ENCODE assay signal across 1 cellular context in genomic region chr10:32629910-32630309, GRCh38.
TF ChIP-seq lines count a peak whose summit lies in the region.

No MANE protein-coding gene starts in this region.

TF ChIP-seq in H1, 55 proteins besides CTCF, POLR2A, EP300 and RAD21 (continued from another document):
- TF ChIP-seq CHD7 (IDR thresholded peaks at IDR 0.05; ENCODE audit: insufficient replicate concordance, low read length) (no peak), BCL11A (IDR thresholded peaks at IDR 0.05; ENCODE audit: low read depth in 2 of 2, low read length in 2 of 2) (no peak), NANOG (IDR thresholded peaks at IDR 0.05; ENCODE audit: insufficient read depth, low read depth, low read length, poor library complexity, severe bottlenecking) (no peak)
